Comparison of ENCODE assay signal across 1 cellular context in genomic region chr5:1799602-1800469, GRCh38.
TF ChIP-seq lines count a peak whose summit lies in the region.

Gene MRPL36 (minus strand): TSS chr5:1799837. CDS start chr5:1798935, 902 bp downstream.

TF ChIP-seq in K562, 482 proteins besides CTCF, POLR2A, EP300 and RAD21 (continued from another document and continues in another):
- TF ChIP-seq ZBTB40 (IDR thresholded peaks at IDR 0.05) (no peak; the same call in 1 of the 2 replicates), ZBTB40 (CRISPR knock-in tag; IDR thresholded peaks at IDR 0.05) (0 out of 2 replicates have a peak, but pooled peaks have one; percentile 18), MEIS2 (IDR thresholded peaks at IDR 0.05; ENCODE audit: partially characterized antibody) (peak; percentile 83), ZNF584 (CRISPR knock-in tag; IDR thresholded peaks at IDR 0.05; ENCODE audit: low read depth) (no peak), NR4A1 (CRISPR knock-in tag; IDR thresholded peaks at IDR 0.05) (no peak), NR4A1 (tag; IDR thresholded peaks at IDR 0.05) (no peak), SFPQ (IDR thresholded peaks at IDR 0.05; ENCODE audit: low read depth, low read length) (no peak), ETV1 (tag; conservative IDR thresholded peaks at IDR 0.05; ENCODE audit: low read depth) (no peak; the same call in 1 of the 2 replicates), U2AF2 (optimal IDR thresholded peaks at IDR 0.05; ENCODE audit: low read depth, low read length) (no peak), FOXP1 (CRISPR knock-in tag; IDR thresholded peaks at IDR 0.05) (no peak), ZNF696 (CRISPR knock-in tag; conservative IDR thresholded peaks at IDR 0.05) (no peak), ZNF75A (CRISPR knock-in tag; IDR thresholded peaks at IDR 0.05) (no peak), ZHX1 (conservative IDR thresholded peaks at IDR 0.05; ENCODE audit: low read length) (0 out of 2 replicates have a peak, but pooled peaks have one; percentile 29), CBFA2T3 (IDR thresholded peaks at IDR 0.05) (no peak), NBN (IDR thresholded peaks at IDR 0.05; ENCODE audit: low read depth) (peak; percentile 85), JUN (IDR thresholded peaks at IDR 0.05; ENCODE audit: borderline replicate concordance, low read depth, low read length) (peak; percentile 16; the same call in 1 of the 2 replicates), JUN (CRISPR knock-in tag; IDR thresholded peaks at IDR 0.05; ENCODE audit: borderline replicate concordance) (no peak), FOXK2 (conservative IDR thresholded peaks at IDR 0.05 in 1 of 2, IDR thresholded peaks at IDR 0.05 in 1 of 2; ENCODE audit: low read depth in 2 of 2) (peak; percentile 97 to 98), ZNF354B (CRISPR knock-in tag; IDR thresholded peaks at IDR 0.05) (no peak), ZNF583 (CRISPR knock-in tag; IDR thresholded peaks at IDR 0.05) (no peak), NEUROD1 (IDR thresholded peaks at IDR 0.05; ENCODE audit: borderline replicate concordance, low read depth, low read length, partially characterized antibody) (peak; percentile 33), ZBTB33 (CRISPR knock-in tag; IDR thresholded peaks at IDR 0.05) (no peak), ZNF121 (CRISPR knock-in tag; conservative IDR thresholded peaks at IDR 0.05) (no peak), KLF1 (tag; IDR thresholded peaks at IDR 0.05) (no peak), ZNF133 (CRISPR knock-in tag; IDR thresholded peaks at IDR 0.05) (no peak), CBX3 (IDR thresholded peaks at IDR 0.05; ENCODE audit: borderline replicate concordance in 1 of 2, low read length in 2 of 2) (peak in 1 of 2 experiments; percentile 23; a peak in 1 of 3 replicates), HNRNPUL1 (IDR thresholded peaks at IDR 0.05; ENCODE audit: low read length) (no peak), ZMIZ1 (IDR thresholded peaks at IDR 0.05; ENCODE audit: low read depth in 2 of 2, low read length in 2 of 2) (no peak), BDP1 (IDR thresholded peaks at IDR 0.05; ENCODE audit: insufficient read depth, insufficient read length) (no peak), LCOR (CRISPR knock-in tag; IDR thresholded peaks at IDR 0.05) (no peak), HSF4 (CRISPR knock-in tag; IDR thresholded peaks at IDR 0.05; ENCODE audit: borderline replicate concordance) (no peak), ZNF184 (CRISPR knock-in tag; IDR thresholded peaks at IDR 0.05) (no peak), PTTG1 (tag; IDR thresholded peaks at IDR 0.05; ENCODE audit: low read depth) (no peak), NFYB (IDR thresholded peaks at IDR 0.05; ENCODE audit: extremely low read depth, insufficient read length) (no peak), PBX2 (CRISPR knock-in tag; IDR thresholded peaks at IDR 0.05; ENCODE audit: low read depth) (no peak), PBX2 (tag; conservative IDR thresholded peaks at IDR 0.05; ENCODE audit: low read depth) (no peak), U2AF1 (optimal IDR thresholded peaks at IDR 0.05; ENCODE audit: low read depth, low read length) (no peak), ZNF57 (CRISPR knock-in tag; IDR thresholded peaks at IDR 0.05) (no peak), MYC (IDR thresholded peaks at IDR 0.05; ENCODE audit: low read depth, low read length) (peak; percentile 90), MYC (CRISPR knock-in tag; IDR thresholded peaks at IDR 0.05; ENCODE audit: borderline replicate concordance, low read depth) (peak; percentile 33; the same call in 1 of the 2 replicates)
